Comparison of ENCODE assay signal across 1 cellular context in the genomic region with DNA sequence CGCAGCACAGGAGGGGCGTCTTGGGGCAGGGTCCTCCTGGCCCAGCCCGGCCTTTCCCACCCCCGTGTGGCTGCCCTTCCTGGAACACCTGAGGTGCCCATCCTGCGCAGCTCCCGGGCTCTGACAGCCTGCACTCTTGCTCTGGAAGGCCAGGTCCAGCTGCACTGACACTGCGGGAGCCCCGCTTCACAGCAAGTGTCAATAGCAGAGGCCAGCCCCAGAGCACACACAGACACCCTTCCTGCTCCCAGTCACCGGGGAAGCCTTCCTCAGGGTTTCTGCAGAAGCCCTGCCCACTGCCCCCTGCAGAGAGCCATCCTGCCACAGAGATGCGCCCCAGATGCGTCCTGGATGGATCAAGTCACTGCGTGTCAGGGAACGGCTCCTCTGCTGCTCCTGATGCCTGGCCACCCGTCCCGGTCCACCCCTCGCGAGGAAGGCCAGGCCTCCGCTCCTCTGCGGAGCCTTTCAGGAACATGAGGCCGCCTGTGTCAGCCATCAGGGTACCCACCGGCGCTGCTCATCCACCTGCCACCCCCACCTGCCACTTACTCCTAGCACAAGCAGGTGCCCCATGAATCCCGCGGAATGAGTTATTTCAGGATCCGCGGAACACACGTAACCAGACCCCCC.
TF ChIP-seq lines count a peak whose summit lies in the region.

No MANE protein-coding gene starts in this region.

TF ChIP-seq in WTC11, 78 proteins besides CTCF, POLR2A, EP300 and RAD21 (continued from another document):
- TF ChIP-seq ARID4B (CRISPR knock-in tag; IDR thresholded peaks at IDR 0.05; ENCODE audit: borderline replicate concordance) (no peak), MXD4 (CRISPR knock-in tag; IDR thresholded peaks at IDR 0.05; ENCODE audit: borderline replicate concordance) (no peak), IRF1 (CRISPR knock-in tag; IDR thresholded peaks at IDR 0.05) (no peak), ZBTB43 (CRISPR knock-in tag; IDR thresholded peaks at IDR 0.05) (no peak)
